ENCODE assay signal across 1 cellular context in the genomic region with DNA sequence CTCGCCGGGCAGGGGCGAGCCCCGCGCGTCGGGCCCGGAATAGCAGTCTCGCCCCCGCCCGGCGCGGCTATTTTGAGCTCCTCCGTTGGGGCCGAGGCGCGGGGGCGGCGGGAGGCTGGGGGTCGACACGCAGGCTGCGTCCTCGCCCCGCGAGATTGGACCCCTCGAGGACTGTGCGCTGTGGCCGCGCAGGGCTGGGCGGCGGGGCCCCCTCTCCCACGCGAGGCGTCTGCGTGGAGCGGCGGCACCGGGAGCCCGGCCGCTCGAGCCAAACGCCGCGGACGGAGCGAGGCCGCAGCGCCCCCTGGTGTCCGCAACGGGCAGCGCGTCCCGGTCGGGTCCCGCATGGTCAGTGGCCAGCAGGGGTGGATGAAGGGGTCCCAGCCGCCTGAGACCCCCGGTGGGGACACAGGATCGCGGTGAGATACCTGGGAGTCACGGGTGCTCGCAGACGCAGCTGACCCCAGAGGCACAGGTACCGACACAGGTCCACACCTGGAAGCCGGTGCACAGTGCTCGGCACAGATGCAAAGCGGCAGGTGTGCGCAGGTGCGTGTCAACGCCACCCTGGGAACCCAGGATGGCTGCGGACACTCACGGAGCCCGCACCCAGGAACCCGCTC.
TF ChIP-seq lines count a peak whose summit lies in the region.

No MANE protein-coding gene starts in this region.

TF ChIP-seq in IMR-90, 13 proteins besides CTCF, POLR2A, EP300 and RAD21 (continued from another document):
- peak; percentile 54; the same call in 1 of the 2 replicates for TF ChIP-seq MXI1 (IDR thresholded peaks at IDR 0.05; ENCODE audit: borderline replicate concordance, low read depth, low read length)
- TF ChIP-seq USF2 (IDR thresholded peaks at IDR 0.05; ENCODE audit: low read depth, low read length): 0 out of 2 replicates have a peak, but pooled peaks have one; percentile 1
